28 cellular contexts compared by ENCODE assay signal in genomic region chr17:65568918-65569317, GRCh38.
"Had no signal": no experiment of that assay in that cellular context is flagged by ENCODE, and none has a peak within 500 bp of the region (broad histone marks: within the 10 kb centered on the region; RNA-seq: fewer than 3 reads in every experiment).

No MANE protein-coding gene starts in this region.

- H3K4me1 ChIP-seq: breast epithelium, foreskin keratinocyte, lower lobe of right lung, prostate gland, thyroid gland, upper lobe of left lung, vagina had no signal

- FAIRE-seq: small intestine had no signal

- DNase-seq: activated CD4-positive, alpha-beta T cell treated with anti-CD3 and anti-CD28 coated beads for 36 hours; activated CD4-positive, CD25-positive, alpha-beta regulatory T cell; activated CD8-positive, alpha-beta memory T cell treated with anti-CD3 and anti-CD28 coated beads, Interleukin-2, amount 10 ng/mL, durations not matched to agents 7 days and 5 days; activated CD8-positive, alpha-beta T cell treated with anti-CD3 and anti-CD28 coated beads, Interleukin-2, amount 10 ng/mL, durations not matched to agents 7 days and 5 days; activated naive CD4-positive, alpha-beta T cell; activated T-cell treated with anti-CD3 and anti-CD28 coated beads, Interleukin-2, amount 50 U/mL, for 72 hours; central memory CD4-positive, alpha-beta T cell; foreskin keratinocyte; heart right ventricle; kidney glomerular epithelial cell; lower lobe of right lung; mucosa of descending colon; ovary; retina; sigmoid colon; small intestine; stimulated activated CD4-positive, alpha-beta T cell treated with anti-CD3 and anti-CD28 coated beads, Interleukin-4, amount 100 ng/mL, for 24 hours; stomach; thyroid gland; upper lobe of left lung had no signal

- H3K36me3 ChIP-seq: breast epithelium, esophagus muscularis mucosa, heart right ventricle, lower lobe of right lung, ovary, prostate gland, sigmoid colon, stomach, thyroid gland, upper lobe of left lung, vagina had no signal

- ATAC-seq: activated CD4-positive, alpha-beta T cell treated with anti-CD3 and anti-CD28 coated beads for 36 hours; activated CD8-positive, alpha-beta memory T cell treated with anti-CD3 and anti-CD28 coated beads, Interleukin-2, amount 10 ng/mL, durations not matched to agents 7 days and 5 days; activated CD8-positive, alpha-beta T cell treated with anti-CD3 and anti-CD28 coated beads, Interleukin-2, amount 10 ng/mL, durations not matched to agents 7 days and 5 days; activated naive CD4-positive, alpha-beta T cell treated with anti-CD3 and anti-CD28 coated beads, Interleukin-2, amount 50 U/mL, for 72 hours; activated T-cell treated with anti-CD3 and anti-CD28 coated beads, Interleukin-2, amount 50 U/mL, for 72 hours; foreskin keratinocyte; heart right ventricle; left lobe of liver; lower lobe of right lung; mucosa of descending colon; stimulated activated effector memory CD8-positive, alpha-beta T cell treated with anti-CD3 and anti-CD28 coated beads, Interleukin-12 subunit alpha, Interleukin-12 subunit beta, amount 100 ng/mL, for 72 hours had no signal

- H3K4me3 Mint-ChIP-seq: activated CD4-positive, alpha-beta T cell treated with anti-CD3 and anti-CD28 coated beads for 36 hours; activated CD8-positive, alpha-beta memory T cell treated with anti-CD3 and anti-CD28 coated beads, Interleukin-2, amount 10 ng/mL, durations not matched to agents 7 days and 5 days; activated CD8-positive, alpha-beta T cell treated with anti-CD3 and anti-CD28 coated beads, Interleukin-2, amount 10 ng/mL, durations not matched to agents 7 days and 5 days; activated T-cell treated with anti-CD3 and anti-CD28 coated beads, Interleukin-2, amount 50 U/mL, for 72 hours; natural killer cell treated with Interleukin-12 subunit alpha and Interleukin-12 subunit beta and Interleukin-15 and Interleukin-18, amount 100 ng/mL, for 72 hours; stimulated activated effector memory CD8-positive, alpha-beta T cell treated with anti-CD3 and anti-CD28 coated beads, Interleukin-12 subunit alpha, Interleukin-12 subunit beta, amount 100 ng/mL, for 72 hours had no signal

- H3K27me3 Mint-ChIP-seq: activated CD4-positive, alpha-beta T cell treated with anti-CD3 and anti-CD28 coated beads for 36 hours had no signal

- H3K36me3 Mint-ChIP-seq: activated CD8-positive, alpha-beta memory T cell treated with anti-CD3 and anti-CD28 coated beads, Interleukin-2, amount 10 ng/mL, durations not matched to agents 7 days and 5 days; activated naive CD4-positive, alpha-beta T cell treated with anti-CD3 and anti-CD28 coated beads, Interleukin-2, amount 50 U/mL, for 72 hours; natural killer cell treated with Interleukin-12 subunit alpha and Interleukin-12 subunit beta and Interleukin-15 and Interleukin-18, amount 100 ng/mL, for 72 hours; stimulated activated effector memory CD8-positive, alpha-beta T cell treated with anti-CD3 and anti-CD28 coated beads, Interleukin-12 subunit alpha, Interleukin-12 subunit beta, amount 100 ng/mL, for 72 hours had no signal

- H3K27me3 ChIP-seq: breast epithelium, esophagus muscularis mucosa, heart right ventricle, ovary, sigmoid colon, stomach, thyroid gland, upper lobe of left lung, vagina had no signal

- H3K27ac ChIP-seq: breast epithelium, esophagus muscularis mucosa, foreskin keratinocyte, heart right ventricle, lower lobe of right lung, ovary, prostate gland, sigmoid colon, stomach, thyroid gland, upper lobe of left lung, vagina had no signal

- H3K9me3 ChIP-seq: breast epithelium, esophagus muscularis mucosa, heart right ventricle, lower lobe of right lung, mucosa of descending colon, ovary, prostate gland, sigmoid colon, stomach, thyroid gland, upper lobe of left lung, vagina had no signal

- H3K4me3 ChIP-seq: breast epithelium, esophagus muscularis mucosa, heart right ventricle, lower lobe of right lung, mucosa of descending colon, ovary, prostate gland, sigmoid colon, stomach, thyroid gland, upper lobe of left lung, vagina had no signal

- H3K27ac Mint-ChIP-seq: activated CD4-positive, alpha-beta T cell treated with anti-CD3 and anti-CD28 coated beads for 36 hours; activated CD8-positive, alpha-beta memory T cell treated with anti-CD3 and anti-CD28 coated beads, Interleukin-2, amount 10 ng/mL, durations not matched to agents 7 days and 5 days; activated CD8-positive, alpha-beta T cell treated with anti-CD3 and anti-CD28 coated beads, Interleukin-2, amount 10 ng/mL, durations not matched to agents 7 days and 5 days; activated naive CD4-positive, alpha-beta T cell treated with anti-CD3 and anti-CD28 coated beads, Interleukin-2, amount 50 U/mL, for 72 hours; activated T-cell treated with anti-CD3 and anti-CD28 coated beads, Interleukin-2, amount 50 U/mL, for 72 hours; natural killer cell treated with Interleukin-12 subunit alpha and Interleukin-12 subunit beta and Interleukin-15 and Interleukin-18, amount 100 ng/mL, for 72 hours; stimulated activated effector memory CD8-positive, alpha-beta T cell treated with anti-CD3 and anti-CD28 coated beads, Interleukin-12 subunit alpha, Interleukin-12 subunit beta, amount 100 ng/mL, for 72 hours had no signal

- H3K9me3 Mint-ChIP-seq: activated naive CD4-positive, alpha-beta T cell treated with anti-CD3 and anti-CD28 coated beads, Interleukin-2, amount 50 U/mL, for 72 hours; activated T-cell treated with anti-CD3 and anti-CD28 coated beads, Interleukin-2, amount 50 U/mL, for 72 hours; natural killer cell treated with Interleukin-12 subunit alpha and Interleukin-12 subunit beta and Interleukin-15 and Interleukin-18, amount 100 ng/mL, for 72 hours; stimulated activated effector memory CD8-positive, alpha-beta T cell treated with anti-CD3 and anti-CD28 coated beads, Interleukin-12 subunit alpha, Interleukin-12 subunit beta, amount 100 ng/mL, for 72 hours had no signal
